ENCODE assay signal across 11 cellular contexts in genomic region chr22:17980013-17980510, GRCh38. TPM values are rescaled to one million over a fixed set of nuclear protein-coding genes. Genes with fewer than 3 reads are reported as not detected.
DNase-seq lines count a peak whose midpoint lies in the region; ATAC-seq and TF ChIP-seq lines count a peak whose summit lies in the region.
"Had no signal": no experiment of that assay in that cellular context is flagged by ENCODE, and none has a peak within 500 bp of the region (broad histone marks: within the 10 kb centered on the region; RNA-seq: fewer than 3 reads in every experiment).

No MANE protein-coding gene starts in this region.

- peak overlapping the region; percentile 7 to 60 (median 31) for H3K27ac ChIP-seq in sigmoid colon
- no peak overlapping the region for H3K27ac ChIP-seq in suprapubic skin

- CTCF ChIA-PET in activated CD4-positive, alpha-beta T cell treated with anti-CD3 and anti-CD28 coated beads for 36 hours (lab: Charles Lee) = interaction anchor here (0.6 to 2.1 kb wide), 5 partner anchors 11 to 150 kb away, joined by 3 to 6 read pairs (median 3); no protein-coding TSS in a partner anchor

- H3K4me3 ChIP-seq in fibroblast of villous mesenchyme (ENCODE audit: low read depth, low read length) (peak overlapping the region; percentile 51), sigmoid colon (peak overlapping the region in 1 of 4 donors; percentile 19), suprapubic skin (no peak overlapping the region)
- H3K4me3 ChIP-seq: MG63 had no signal

- H3K9me3 ChIP-seq in sigmoid colon = no peaks in the 10 kb centered on the region
- H3K9me3 ChIP-seq in suprapubic skin = no peaks in the 10 kb centered on the region
- H3K9me3 ChIP-seq: esophagus squamous epithelium, MG63 had no signal

- no peaks in the 10 kb centered on the region for H3K9me3 Mint-ChIP-seq in activated CD4-positive, alpha-beta T cell treated with anti-CD3 and anti-CD28 coated beads for 36 hours (ENCODE audit: low read depth)
- H3K9me3 Mint-ChIP-seq in nephron progenitor cell = peaks cover 7% of the 10 kb centered on the region
- H3K9me3 Mint-ChIP-seq: activated naive CD4-positive, alpha-beta T cell treated with anti-CD3 and anti-CD28 coated beads, Interleukin-2, amount 50 U/mL, for 72 hours had no signal

- no peak for TF ChIP-seq CTCF in fibroblast of villous mesenchyme (IDR thresholded peaks at IDR 0.05; ENCODE audit: insufficient read depth, low read depth, low read length)
- no peak for TF ChIP-seq CTCF in sigmoid colon (IDR thresholded peaks at IDR 0.05)
- no peak for TF ChIP-seq CTCF in suprapubic skin (IDR thresholded peaks at IDR 0.05)
- TF ChIP-seq CTCF in nephron progenitor cell (IDR thresholded peaks at IDR 0.05) = no peak

- H3K27ac Mint-ChIP-seq in activated CD4-positive, alpha-beta T cell treated with anti-CD3 and anti-CD28 coated beads for 36 hours = peak overlapping the region; percentile 37
- H3K27ac Mint-ChIP-seq in nephron progenitor cell = no peak overlapping the region

- peaks cover 26% of the 10 kb centered on the region for H3K4me1 Mint-ChIP-seq in activated CD4-positive, alpha-beta T cell treated with anti-CD3 and anti-CD28 coated beads for 36 hours
- peaks cover 18% of the 10 kb centered on the region for H3K4me1 Mint-ChIP-seq in nephron progenitor cell

- peak overlapping the region; percentile 29 for H3K4me3 Mint-ChIP-seq in activated CD4-positive, alpha-beta T cell treated with anti-CD3 and anti-CD28 coated beads for 36 hours
- H3K4me3 Mint-ChIP-seq in nephron progenitor cell = no peak overlapping the region

- WGBS in sigmoid colon, 2 donors = 56 to 74% methylated on average over 7 of the region's 7 CpGs
- 46% methylated on average over 7 of the region's 7 CpGs for WGBS in suprapubic skin

- no peak for TF ChIP-seq POLR2A in sigmoid colon (IDR thresholded peaks at IDR 0.05)
- no peak for TF ChIP-seq POLR2A in suprapubic skin (IDR thresholded peaks at IDR 0.05)

- no peak for DNase-seq in activated CD4-positive, alpha-beta T cell treated with anti-CD3 and anti-CD28 coated beads for 36 hours
- DNase-seq in activated CD4-positive, alpha-beta T cell treated with anti-CD3 and anti-CD28 coated beads for 1 hour = no peak
- DNase-seq in NCI-H524 treated with DMSO at 0.1 percent for 48 hours (lab: John Stamatoyannopoulos, UW) = peak; percentile 50
- peak; percentile 44 for DNase-seq in fibroblast of villous mesenchyme (ENCODE audit: low read depth)
- no peak for DNase-seq in sigmoid colon
- no peak for DNase-seq in HT-29 (ENCODE audit: low spot score)
- DNase-seq in suprapubic skin (ENCODE audit: low spot score in 2 of 2) = no peak
- DNase-seq in nephron progenitor cell = no peak
- DNase-seq: esophagus squamous epithelium, MG63 had no signal

- H3K4me1 ChIP-seq in sigmoid colon = peaks cover 0 to 39% (median 29%) of the 10 kb centered on the region in 4 donors
- peaks cover 14% of the 10 kb centered on the region for H3K4me1 ChIP-seq in suprapubic skin

- no peak for ATAC-seq in activated CD4-positive, alpha-beta T cell treated with anti-CD3 and anti-CD28 coated beads for 36 hours

- no peaks in the 10 kb centered on the region for H3K36me3 ChIP-seq in sigmoid colon
- no peaks in the 10 kb centered on the region for H3K36me3 ChIP-seq in suprapubic skin
- H3K36me3 ChIP-seq: esophagus squamous epithelium had no signal

- POLR2A ChIA-PET in activated CD4-positive, alpha-beta T cell treated with anti-CD3 and anti-CD28 coated beads for 36 hours (lab: Charles Lee) = no interaction called here

- no peaks in the 10 kb centered on the region for H3K27me3 Mint-ChIP-seq in activated CD4-positive, alpha-beta T cell treated with anti-CD3 and anti-CD28 coated beads for 36 hours
- H3K27me3 Mint-ChIP-seq in nephron progenitor cell (ENCODE audit: low read depth, poor library complexity) = peaks cover 6% of the 10 kb centered on the region

- TF ChIP-seq EP300 in sigmoid colon (IDR thresholded peaks at IDR 0.05) = no peak
- TF ChIP-seq EP300 in suprapubic skin (IDR thresholded peaks at IDR 0.05) = no peak

- peaks cover 2% of the 10 kb centered on the region for H3K36me3 Mint-ChIP-seq in activated CD4-positive, alpha-beta T cell treated with anti-CD3 and anti-CD28 coated beads for 36 hours (ENCODE audit: low read depth)
- peaks cover 5% of the 10 kb centered on the region for H3K36me3 Mint-ChIP-seq in nephron progenitor cell (ENCODE audit: low read depth)
- H3K36me3 Mint-ChIP-seq: activated naive CD4-positive, alpha-beta T cell treated with anti-CD3 and anti-CD28 coated beads, Interleukin-2, amount 50 U/mL, for 72 hours had no signal

- intact Hi-C loops in activated CD4-positive, alpha-beta T cell treated with anti-CD3 and anti-CD28 coated beads for 36 hours (cut with DNase I, micrococcal nuclease) = no loop called here
- intact Hi-C loops in sigmoid colon (cut with DNase I) = no loop called here

- H3K27me3 ChIP-seq in sigmoid colon (no peaks in the 10 kb centered on the region), suprapubic skin (no peaks in the 10 kb centered on the region)
- H3K27me3 ChIP-seq: esophagus squamous epithelium, MG63 had no signal

RNA-seq across cellular contexts. Expression of gene MICAL3, which starts 44.3 kb away (rescaled TPM):
- total RNA-seq in activated CD4-positive, alpha-beta T cell treated with anti-CD3 and anti-CD28 coated beads for 36 hours = 10 to 100 TPM; 21.9 to 22.5 TPM
- total RNA-seq in fibroblast of villous mesenchyme (24.2 and 39.7 TPM in 2 replicates), sigmoid colon (10 to 100 TPM; 26.3 to 94.2 (median 45.0) TPM), suprapubic skin (10 to 100 TPM; 30.4 to 57.1 (median 37.7) TPM)
- polyA plus RNA-seq in sigmoid colon = 10 to 100 TPM in 2 of 3 donors, 1 to 10 TPM in 1; 9.6 to 36.3 (median 16.9) TPM
- total RNA-seq in HT-29 (2014; rRNA removed; shearing (Covaris generic)) = 7.7 and 11.2 TPM in 2 replicates

Comparison
In these comparisons a context has a peak if more than half of its experiments do, and no peak if none do; other contexts are left out.
1. DNase-seq: peak in NCI-H524 treated with DMSO at 0.1 percent for 48 hours (single experiment) and fibroblast of villous mesenchyme (single experiment); none in activated CD4-positive, alpha-beta T cell treated with anti-CD3 and anti-CD28 coated beads for 36 hours (single experiment), activated CD4-positive, alpha-beta T cell treated with anti-CD3 and anti-CD28 coated beads for 1 hour (single experiment), sigmoid colon (single experiment), HT-29 (single experiment), suprapubic skin (0 of 2) and nephron progenitor cell (single experiment).